9 cellular contexts compared by ENCODE assay signal in genomic region chr6:31680841-31681671, GRCh38. TPM values are rescaled to one million over a fixed set of nuclear protein-coding genes. Genes with fewer than 3 reads are reported as not detected.
DNase-seq lines count a peak whose midpoint lies in the region; ATAC-seq, FAIRE-seq and TF ChIP-seq lines count a peak whose summit lies in the region.
"Had no signal": no experiment of that assay in that cellular context is flagged by ENCODE, and none has a peak within 500 bp of the region (broad histone marks: within the 10 kb centered on the region; RNA-seq: fewer than 3 reads in every experiment).

LY6G5C (minus strand) TSS chr6:31681067; CDS start chr6:31680373, 694 bp downstream.

- ATAC-seq in stimulated activated effector memory CD8-positive, alpha-beta T cell treated with anti-CD3 and anti-CD28 coated beads, Interleukin-12 subunit alpha, Interleukin-12 subunit beta, amount 100 ng/mL, for 72 hours, result peak; percentile 83
- ATAC-seq in HG03025 (IDR thresholded peaks at IDR 0.05; ENCODE audit: low FRiP score, unreplicated experiment), result no peak

- H3K36me3 ChIP-seq in NT2/D1 (ENCODE audit: insufficient read depth, insufficient read length, low read length) (peaks cover 23% of the 10 kb centered on the region), mesodermal cell (ENCODE audit: control insufficient read depth, insufficient read depth, low read length) (peaks cover 7% of the 10 kb centered on the region)

- peaks cover 34% of the 10 kb centered on the region for H3K4me1 Mint-ChIP-seq in stimulated activated effector memory CD8-positive, alpha-beta T cell treated with anti-CD3 and anti-CD28 coated beads, Interleukin-12 subunit alpha, Interleukin-12 subunit beta, amount 100 ng/mL, for 72 hours

- peak within 1 kb of the TSS; percentile 76 for H3K9ac ChIP-seq in NT2/D1 (ENCODE audit: insufficient read length, low read depth)

- 2 to 6% methylated on average over 39 to 43 of the region's 51 CpGs for whole genome bisulfite sequencing in mesodermal cell (ENCODE audit: insufficient coverage in 2 of 2), 2 experiments

- peaks cover 2% of the 10 kb centered on the region for H3K4me1 ChIP-seq in NT2/D1 (ENCODE audit: insufficient read depth, insufficient read length)
- H3K4me1 ChIP-seq in mesodermal cell (ENCODE audit: control insufficient read depth, insufficient read depth, low read length, poor library complexity, severe bottlenecking), result peaks cover 10% of the 10 kb centered on the region

- peak; percentile 93 for FAIRE-seq in HTR-8/SVneo (lab: Jason Lieb, UNC)
- FAIRE-seq: colon had no signal

- H3K36me3 Mint-ChIP-seq in stimulated activated effector memory CD8-positive, alpha-beta T cell treated with anti-CD3 and anti-CD28 coated beads, Interleukin-12 subunit alpha, Interleukin-12 subunit beta, amount 100 ng/mL, for 72 hours, result peaks cover 25% of the 10 kb centered on the region

- H3K27ac Mint-ChIP-seq in stimulated activated effector memory CD8-positive, alpha-beta T cell treated with anti-CD3 and anti-CD28 coated beads, Interleukin-12 subunit alpha, Interleukin-12 subunit beta, amount 100 ng/mL, for 72 hours, result peak within 1 kb of the TSS; percentile 90

- DNase-seq in DMS 273 treated with DMSO at 0.1 percent for 48 hours (lab: John Stamatoyannopoulos, UW), result peak; percentile 68
- DNase-seq in HTR-8/SVneo (ENCODE audit: insufficient read length, low spot score), result peak; percentile 84
- peak; percentile 50 for DNase-seq in NT2/D1 (ENCODE audit: low read depth, low spot score)
- DNase-seq in activated T-cell treated with anti-CD3 and anti-CD28 coated beads for 4 hours, result peak; percentile 48
- peak; percentile 87 for DNase-seq in epithelial cell of esophagus (ENCODE audit: low read depth)
- peak in 1 of 2 donors; percentile 80 for DNase-seq in stimulated activated effector memory CD8-positive, alpha-beta T cell treated with anti-CD3 and anti-CD28 coated beads, Interleukin-12 subunit alpha, Interleukin-12 subunit beta, amount 100 ng/mL, for 72 hours (ENCODE audit: low spot score in 2 of 2)

- H3K9me3 ChIP-seq in NT2/D1 (ENCODE audit: insufficient read depth, low read length) (no peaks in the 10 kb centered on the region), mesodermal cell (ENCODE audit: control insufficient read depth, low read length) (no peaks in the 10 kb centered on the region)

- no peaks in the 10 kb centered on the region for H3K9me3 Mint-ChIP-seq in stimulated activated effector memory CD8-positive, alpha-beta T cell treated with anti-CD3 and anti-CD28 coated beads, Interleukin-12 subunit alpha, Interleukin-12 subunit beta, amount 100 ng/mL, for 72 hours

- H3K27ac ChIP-seq in mesodermal cell (ENCODE audit: low read depth, low read length, severe bottlenecking), result peak within 1 kb of the TSS; percentile 13

- TF ChIP-seq CTCF in epithelial cell of esophagus (IDR thresholded peaks at IDR 0.05; ENCODE audit: insufficient read depth, low read depth, low read length, missing control alignments), result peak; percentile 81

- peak within 1 kb of the TSS; percentile 83 for H3K4me3 Mint-ChIP-seq in stimulated activated effector memory CD8-positive, alpha-beta T cell treated with anti-CD3 and anti-CD28 coated beads, Interleukin-12 subunit alpha, Interleukin-12 subunit beta, amount 100 ng/mL, for 72 hours

- H3K4me3 ChIP-seq in NT2/D1 (ENCODE audit: insufficient read length, low read depth) (peak within 1 kb of the TSS; percentile 45), epithelial cell of esophagus (ENCODE audit: low read length) (peak within 1 kb of the TSS; percentile 45), mesodermal cell (ENCODE audit: extremely low read depth, insufficient read depth, low read length, poor library complexity, severe bottlenecking) (peak within 1 kb of the TSS; percentile 35)

- no peaks in the 10 kb centered on the region for H3K27me3 ChIP-seq in NT2/D1 (ENCODE audit: insufficient read depth, insufficient read length)

RNA-seq across cellular contexts. Expression of gene LY6G5C, which starts in this region (rescaled TPM):
- 3.1 TPM for polyA plus RNA-seq in mesodermal cell (2013, experiment 1 of 2)
- 3.4 TPM for polyA plus RNA-seq in mesodermal cell (2013, experiment 2 of 2)
